In the genomic region with DNA sequence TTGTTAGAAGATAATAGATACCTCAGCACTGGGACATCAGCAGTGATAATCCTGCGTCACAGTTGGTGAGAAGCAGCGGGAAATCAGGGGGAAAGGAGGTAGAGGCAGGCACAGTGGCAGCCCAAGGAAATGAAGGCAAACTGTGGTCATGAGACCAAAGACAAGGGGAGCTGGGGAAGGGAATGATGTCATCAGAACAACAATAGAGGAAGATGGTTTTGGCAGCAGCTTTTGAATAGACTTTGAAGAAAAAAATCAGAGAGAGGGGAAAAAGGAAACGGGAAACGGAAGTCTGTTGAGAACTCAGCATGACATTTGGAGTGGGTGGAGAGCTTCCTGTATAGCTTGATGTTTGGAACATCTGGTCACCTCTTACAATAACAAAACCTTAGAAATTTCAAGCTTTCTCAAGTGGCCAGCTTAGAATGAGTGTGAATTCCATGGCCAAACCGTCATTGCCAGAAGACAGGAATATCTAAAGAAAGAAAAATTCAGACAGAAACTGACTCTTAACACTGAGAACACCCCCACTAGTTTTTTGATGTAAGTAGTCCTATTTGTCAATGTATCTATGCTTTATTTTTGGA, we compare ENCODE assay signal across 1 cellular context.
A peak's percentile ranks its signal among the peaks of the same experiment; 100 is the strongest.
TF ChIP-seq lines count a peak whose summit lies in the region.

No MANE protein-coding gene starts in this region.

TF ChIP-seq in HEK293, 187 proteins besides CTCF, POLR2A, EP300 and RAD21 (continued from another document and continues in another):
- TF ChIP-seq ZSCAN4 (tag by site-specific recombination; IDR thresholded peaks at IDR 0.05) (no peak), IKZF3 (tag by site-specific recombination; IDR thresholded peaks at IDR 0.05) (no peak), ZNF280D (tag by site-specific recombination; IDR thresholded peaks at IDR 0.05) (no peak), ZFP37 (tag by site-specific recombination; IDR thresholded peaks at IDR 0.05) (0 out of 2 replicates have a peak, but pooled peaks have one; percentile 19), ZNF596 (tag by site-specific recombination; IDR thresholded peaks at IDR 0.05) (no peak), ZNF548 (tag by site-specific recombination; IDR thresholded peaks at IDR 0.05) (no peak), ZBTB20 (tag by site-specific recombination; IDR thresholded peaks at IDR 0.05) (0 out of 2 replicates have a peak, but pooled peaks have one; percentile 15), SCRT1 (tag by site-specific recombination; IDR thresholded peaks at IDR 0.05; ENCODE audit: borderline replicate concordance) (no peak), ZNF626 (tag by site-specific recombination; IDR thresholded peaks at IDR 0.05) (no peak), ZBTB17 (tag by site-specific recombination; IDR thresholded peaks at IDR 0.05) (no peak), ZNF169 (tag by site-specific recombination; IDR thresholded peaks at IDR 0.05) (no peak), ATF2 (tag by site-specific recombination; IDR thresholded peaks at IDR 0.05; ENCODE audit: low read depth) (peak; percentile 94), HOXA7 (CRISPR knock-in tag; IDR thresholded peaks at IDR 0.05; ENCODE audit: borderline replicate concordance) (no peak), BCL11B (tag by site-specific recombination; IDR thresholded peaks at IDR 0.05; ENCODE audit: low read depth) (no peak), ZNF521 (tag by site-specific recombination; IDR thresholded peaks at IDR 0.05) (no peak), ZNF335 (tag by site-specific recombination; conservative IDR thresholded peaks at IDR 0.05) (peak; percentile 82), ZNF302 (tag by site-specific recombination; IDR thresholded peaks at IDR 0.05; ENCODE audit: low read depth) (no peak), REST (tag by site-specific recombination; IDR thresholded peaks at IDR 0.05) (no peak), ZNF140 (tag by site-specific recombination; IDR thresholded peaks at IDR 0.05) (no peak), FEZF1 (tag by site-specific recombination; IDR thresholded peaks at IDR 0.05) (no peak), ZNF518A (tag by site-specific recombination; conservative IDR thresholded peaks at IDR 0.05; ENCODE audit: low read depth) (peak; percentile 85), KLF16 (tag by site-specific recombination; IDR thresholded peaks at IDR 0.05) (no peak), MYNN (tag by site-specific recombination; IDR thresholded peaks at IDR 0.05; ENCODE audit: borderline replicate concordance) (no peak), REPIN1 (tag by site-specific recombination; IDR thresholded peaks at IDR 0.05; ENCODE audit: low read depth) (no peak), ZNF341 (tag by site-specific recombination; IDR thresholded peaks at IDR 0.05; ENCODE audit: low read depth) (no peak), AEBP2 (tag by site-specific recombination; IDR thresholded peaks at IDR 0.05; ENCODE audit: borderline replicate concordance) (no peak), ZNF624 (tag by site-specific recombination; IDR thresholded peaks at IDR 0.05) (no peak)
- TF ChIP-seq, protein P1, sequence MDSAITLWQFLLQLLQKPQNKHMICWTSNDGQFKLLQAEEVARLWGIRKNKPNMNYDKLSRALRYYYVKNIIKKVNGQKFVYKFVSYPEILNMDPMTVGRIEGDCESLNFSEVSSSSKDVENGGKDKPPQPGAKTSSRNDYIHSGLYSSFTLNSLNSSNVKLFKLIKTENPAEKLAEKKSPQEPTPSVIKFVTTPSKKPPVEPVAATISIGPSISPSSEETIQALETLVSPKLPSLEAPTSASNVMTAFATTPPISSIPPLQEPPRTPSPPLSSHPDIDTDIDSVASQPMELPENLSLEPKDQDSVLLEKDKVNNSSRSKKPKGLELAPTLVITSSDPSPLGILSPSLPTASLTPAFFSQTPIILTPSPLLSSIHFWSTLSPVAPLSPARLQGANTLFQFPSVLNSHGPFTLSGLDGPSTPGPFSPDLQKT (IDR thresholded peaks at IDR 0.05; ENCODE audit: borderline replicate concordance, low read depth, low read length), result no peak
- TF ChIP-seq, protein P2, sequence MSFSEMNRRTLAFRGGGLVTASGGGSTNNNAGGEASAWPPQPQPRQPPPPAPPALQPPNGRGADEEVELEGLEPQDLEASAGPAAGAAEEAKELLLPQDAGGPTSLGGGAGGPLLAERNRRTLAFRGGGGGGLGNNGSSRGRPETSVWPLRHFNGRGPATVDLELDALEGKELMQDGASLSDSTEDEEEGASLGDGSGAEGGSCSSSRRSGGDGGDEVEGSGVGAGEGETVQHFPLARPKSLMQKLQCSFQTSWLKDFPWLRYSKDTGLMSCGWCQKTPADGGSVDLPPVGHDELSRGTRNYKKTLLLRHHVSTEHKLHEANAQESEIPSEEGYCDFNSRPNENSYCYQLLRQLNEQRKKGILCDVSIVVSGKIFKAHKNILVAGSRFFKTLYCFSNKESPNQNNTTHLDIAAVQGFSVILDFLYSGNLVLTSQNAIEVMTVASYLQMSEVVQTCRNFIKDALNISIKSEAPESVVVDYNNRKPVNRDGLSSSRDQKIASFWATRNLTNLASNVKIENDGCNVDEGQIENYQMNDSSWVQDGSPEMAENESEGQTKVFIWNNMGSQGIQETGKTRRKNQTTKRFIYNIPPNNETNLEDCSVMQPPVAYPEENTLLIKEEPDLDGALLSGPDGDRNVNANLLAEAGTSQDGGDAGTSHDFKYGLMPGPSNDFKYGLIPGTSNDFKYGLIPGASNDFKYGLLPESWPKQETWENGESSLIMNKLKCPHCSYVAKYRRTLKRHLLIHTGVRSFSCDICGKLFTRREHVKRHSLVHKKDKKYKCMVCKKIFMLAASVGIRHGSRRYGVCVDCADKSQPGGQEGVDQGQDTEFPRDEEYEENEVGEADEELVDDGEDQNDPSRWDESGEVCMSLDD (tag by site-specific recombination; IDR thresholded peaks at IDR 0.05), result no peak
